1 cellular context compared by ENCODE assay signal in the genomic region with DNA sequence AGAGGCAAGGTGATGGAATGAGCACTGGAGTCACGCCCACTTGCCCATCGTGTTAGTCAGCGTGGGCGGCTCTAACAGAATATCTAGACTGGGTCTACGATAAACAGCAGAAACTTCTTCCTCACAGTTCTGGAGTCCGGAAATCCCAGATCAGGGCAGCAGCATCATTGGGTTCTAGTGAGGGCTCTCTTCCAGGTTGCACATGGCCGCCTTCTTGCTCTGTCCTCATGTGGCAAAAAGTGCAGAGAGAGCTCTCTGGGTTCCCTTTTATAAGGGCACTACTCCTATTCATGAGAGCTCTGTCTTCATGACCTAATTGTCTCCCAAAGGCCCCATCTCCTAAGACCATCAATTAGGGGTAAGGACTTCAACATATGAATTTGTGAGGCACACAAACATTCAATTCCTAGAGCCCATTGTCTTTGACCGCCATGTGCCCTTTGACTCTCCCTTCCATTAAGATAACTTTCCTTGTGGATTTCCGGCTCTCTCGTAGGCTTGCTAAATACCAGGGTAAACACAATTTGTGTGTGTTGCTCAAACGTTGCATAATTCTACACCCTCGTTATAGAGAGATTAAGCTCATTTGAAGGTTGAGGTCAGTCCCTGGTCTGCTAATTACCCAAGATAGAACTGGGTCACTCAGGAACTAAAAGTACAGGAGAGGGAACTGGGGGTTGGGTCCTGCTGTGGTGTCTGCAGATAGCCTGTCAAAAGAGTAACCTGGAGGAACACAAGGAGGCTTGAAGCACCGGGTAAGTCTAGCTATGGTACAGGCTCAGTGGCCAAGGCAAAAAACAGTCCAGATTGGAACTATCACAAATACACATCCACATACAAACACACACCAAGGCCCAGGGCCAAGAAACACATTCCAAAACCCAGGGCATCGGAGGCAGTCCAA.
A peak's percentile ranks its signal among the peaks of the same experiment; 100 is the strongest.
TF ChIP-seq lines count a peak whose summit lies in the region.

No MANE protein-coding gene starts in this region.

TF ChIP-seq in HepG2, 621 proteins besides CTCF, POLR2A, EP300 and RAD21 (continued from another document):
- TF ChIP-seq HNF1A (IDR thresholded peaks at IDR 0.05; ENCODE audit: low read depth) = peak; percentile 82
- peak; percentile 94 for TF ChIP-seq HNF1A (CRISPR knock-in tag; IDR thresholded peaks at IDR 0.05; ENCODE audit: borderline replicate concordance)
- TF ChIP-seq GATAD1 (CRISPR knock-in tag; IDR thresholded peaks at IDR 0.05) = peak; percentile 80
- no peak for TF ChIP-seq IKZF4 (CRISPR knock-in tag; IDR thresholded peaks at IDR 0.05; ENCODE audit: borderline replicate concordance, low read depth, not compliant biosample characterization)
- TF ChIP-seq ZNF382 (CRISPR knock-in tag; IDR thresholded peaks at IDR 0.05; ENCODE audit: borderline replicate concordance) = no peak
- no peak; the same call in 1 of the 2 replicates for TF ChIP-seq CHD4 (IDR thresholded peaks at IDR 0.05; ENCODE audit: borderline replicate concordance, low read length)
- TF ChIP-seq, protein P1, sequence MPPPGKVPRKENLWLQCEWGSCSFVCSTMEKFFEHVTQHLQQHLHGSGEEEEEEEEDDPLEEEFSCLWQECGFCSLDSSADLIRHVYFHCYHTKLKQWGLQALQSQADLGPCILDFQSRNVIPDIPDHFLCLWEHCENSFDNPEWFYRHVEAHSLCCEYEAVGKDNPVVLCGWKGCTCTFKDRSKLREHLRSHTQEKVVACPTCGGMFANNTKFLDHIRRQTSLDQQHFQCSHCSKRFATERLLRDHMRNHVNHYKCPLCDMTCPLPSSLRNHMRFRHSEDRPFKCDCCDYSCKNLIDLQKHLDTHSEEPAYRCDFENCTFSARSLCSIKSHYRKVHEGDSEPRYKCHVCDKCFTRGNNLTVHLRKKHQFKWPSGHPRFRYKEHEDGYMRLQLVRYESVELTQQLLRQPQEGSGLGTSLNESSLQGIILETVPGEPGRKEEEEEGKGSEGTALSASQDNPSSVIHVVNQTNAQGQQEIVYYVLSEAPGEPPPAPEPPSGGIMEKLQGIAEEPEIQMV (CRISPR knock-in tag; IDR thresholded peaks at IDR 0.05; ENCODE audit: low read depth) = no peak
- peak; percentile 99 for TF ChIP-seq ISL2 (CRISPR knock-in tag; IDR thresholded peaks at IDR 0.05)
- no peak for TF ChIP-seq ZNF24 (IDR thresholded peaks at IDR 0.05)
- TF ChIP-seq ZNF713 (CRISPR knock-in tag; IDR thresholded peaks at IDR 0.05) = no peak
- no peak for TF ChIP-seq HOXA7 (CRISPR knock-in tag; IDR thresholded peaks at IDR 0.05)
- TF ChIP-seq SP2 (CRISPR knock-in tag; IDR thresholded peaks at IDR 0.05) = no peak
- peak; percentile 96 for TF ChIP-seq ERF (CRISPR knock-in tag; IDR thresholded peaks at IDR 0.05)
- no peak for TF ChIP-seq ZFP62 (CRISPR knock-in tag; IDR thresholded peaks at IDR 0.05)
- peak; percentile 40; the same call in 1 of the 2 replicates for TF ChIP-seq RFX3 (CRISPR knock-in tag; IDR thresholded peaks at IDR 0.05)
- 0 out of 2 replicates have a peak, but pooled peaks have one; percentile 68 for TF ChIP-seq ZNF17 (CRISPR knock-in tag; IDR thresholded peaks at IDR 0.05)
- TF ChIP-seq, protein P2, sequence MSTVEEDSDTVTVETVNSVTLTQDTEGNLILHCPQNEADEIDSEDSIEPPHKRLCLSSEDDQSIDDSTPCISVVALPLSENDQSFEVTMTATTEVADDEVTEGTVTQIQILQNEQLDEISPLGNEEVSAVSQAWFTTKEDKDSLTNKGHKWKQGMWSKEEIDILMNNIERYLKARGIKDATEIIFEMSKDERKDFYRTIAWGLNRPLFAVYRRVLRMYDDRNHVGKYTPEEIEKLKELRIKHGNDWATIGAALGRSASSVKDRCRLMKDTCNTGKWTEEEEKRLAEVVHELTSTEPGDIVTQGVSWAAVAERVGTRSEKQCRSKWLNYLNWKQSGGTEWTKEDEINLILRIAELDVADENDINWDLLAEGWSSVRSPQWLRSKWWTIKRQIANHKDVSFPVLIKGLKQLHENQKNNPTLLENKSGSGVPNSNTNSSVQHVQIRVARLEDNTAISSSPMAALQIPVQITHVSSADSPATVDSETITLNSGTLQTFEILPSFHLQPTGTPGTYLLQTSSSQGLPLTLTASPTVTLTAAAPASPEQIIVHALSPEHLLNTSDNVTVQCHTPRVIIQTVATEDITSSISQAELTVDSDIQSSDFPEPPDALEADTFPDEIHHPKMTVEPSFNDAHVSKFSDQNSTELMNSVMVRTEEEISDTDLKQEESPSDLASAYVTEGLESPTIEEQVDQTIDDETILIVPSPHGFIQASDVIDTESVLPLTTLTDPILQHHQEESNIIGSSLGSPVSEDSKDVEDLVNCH (CRISPR knock-in tag; IDR thresholded peaks at IDR 0.05) = no peak
- TF ChIP-seq ZNF841 (CRISPR knock-in tag; IDR thresholded peaks at IDR 0.05; ENCODE audit: borderline replicate concordance) = no peak
- no peak for TF ChIP-seq MAFF (IDR thresholded peaks at IDR 0.05; ENCODE audit: low read depth, low read length)
- no peak for TF ChIP-seq HNRNPLL (IDR thresholded peaks at IDR 0.05; ENCODE audit: low read depth, low read length, poor library complexity, severe bottlenecking)
- TF ChIP-seq PCBP2 (optimal IDR thresholded peaks at IDR 0.05; ENCODE audit: low read depth, low read length, poor library complexity, severe bottlenecking) = no peak
- TF ChIP-seq ZNF253 (CRISPR knock-in tag; IDR thresholded peaks at IDR 0.05; ENCODE audit: borderline replicate concordance) = no peak
